Comparison of ENCODE assay signal across 24 cellular contexts in the genomic region with DNA sequence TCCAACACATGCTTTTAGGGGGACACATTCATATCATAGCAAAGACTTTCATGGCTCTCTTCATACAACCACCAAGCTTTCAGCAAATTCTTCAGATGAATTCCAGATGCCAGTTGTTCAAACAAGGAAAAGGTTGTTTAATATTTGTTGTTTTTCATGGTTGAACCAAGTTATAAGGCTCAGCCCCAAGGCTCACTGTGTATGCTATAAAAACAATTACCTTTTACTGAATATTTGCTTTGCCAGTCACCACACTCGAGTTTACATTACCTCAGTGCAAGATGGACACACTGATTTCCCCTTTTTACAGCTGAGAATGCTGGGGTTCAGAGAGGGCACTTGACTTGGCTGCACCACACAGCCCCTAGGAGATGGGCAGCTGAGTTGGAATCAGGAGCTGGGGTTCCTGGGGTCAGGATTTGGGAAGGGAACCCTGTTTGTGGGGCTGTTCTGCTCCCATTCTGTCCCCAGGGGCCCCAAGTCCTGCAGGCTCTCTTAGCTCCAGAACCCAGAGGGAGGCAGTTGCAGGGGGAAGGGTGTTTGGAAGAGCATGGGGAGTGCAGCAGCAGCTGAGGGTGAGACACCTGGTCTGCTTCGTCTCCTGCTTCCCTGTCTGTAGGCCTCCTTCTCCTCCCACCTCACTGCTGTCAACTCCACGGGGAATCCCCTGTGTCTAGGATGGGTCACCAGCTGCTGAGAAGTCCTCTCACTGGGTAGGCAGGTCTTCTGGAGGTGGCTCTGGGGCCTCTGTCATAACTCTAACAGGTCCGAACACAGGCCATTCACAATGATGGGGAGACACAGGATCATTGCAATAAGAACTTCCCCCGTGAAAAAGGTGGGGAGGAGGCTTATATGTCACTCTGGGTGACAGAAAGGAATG. TPM values are rescaled to one million over a fixed set of nuclear protein-coding genes. Genes with fewer than 3 reads are reported as not detected.
DNase-seq lines count a peak whose midpoint lies in the region; ATAC-seq and TF ChIP-seq lines count a peak whose summit lies in the region.
"Had no signal": no experiment of that assay in that cellular context is flagged by ENCODE, and none has a peak within 500 bp of the region (broad histone marks: within the 10 kb centered on the region; RNA-seq: fewer than 3 reads in every experiment).

No MANE protein-coding gene starts in this region.

- H3K4me3 Mint-ChIP-seq in activated naive CD8-positive, alpha-beta T cell treated with anti-CD3 and anti-CD28 coated beads, Interleukin-2, amount 10 ng/mL, durations not matched to agents 7 days and 5 days, result no peak overlapping the region
- no peak overlapping the region for H3K4me3 Mint-ChIP-seq in activated naive CD8-positive, alpha-beta T cell treated with anti-CD3 and anti-CD28 coated beads for 36 hours
- H3K4me3 Mint-ChIP-seq: activated naive CD4-positive, alpha-beta T cell treated with anti-CD3 and anti-CD28 coated beads, Interleukin-2, amount 50 U/mL, for 24 hours; CD8-positive, alpha-beta T cell; memory B cell; stimulated activated naive CD8-positive, alpha-beta T cell treated with anti-CD3 and anti-CD28 coated beads, Interleukin-15, Interleukin-2, amounts not matched to agents 100 ng/mL and 50 ng/mL, for 24 hours had no signal

- no peak for TF ChIP-seq EP300 in transverse colon (IDR thresholded peaks at IDR 0.05; ENCODE audit: low read depth)

- CTCF ChIA-PET in Panc1 (lab: Charles Lee), result no interaction called here

- no TSS peak for BruUV-seq in Panc1 (replicated peaks; lab: Mats Ljungman, UMichigan)

- no peak for TF ChIP-seq POLR2A in transverse colon (IDR thresholded peaks at IDR 0.05)

- H3K9me3 ChIP-seq in Panc1 (ENCODE audit: control insufficient read depth, insufficient read depth, low read depth, low read length) (no peaks in the 10 kb centered on the region), transverse colon (no peaks in the 10 kb centered on the region), psoas muscle (no peaks in the 10 kb centered on the region)
- H3K9me3 ChIP-seq: ascending aorta, vagina had no signal

- POLR2A ChIA-PET in activated naive CD8-positive, alpha-beta T cell treated with anti-CD3 and anti-CD28 coated beads, Interleukin-2, amount 10 ng/mL, durations not matched to agents 7 days and 5 days (lab: Charles Lee), result no interaction called here
- POLR2A ChIA-PET in Panc1 (lab: Charles Lee), result no interaction called here

- H3K4me3 ChIP-seq in Panc1 (ENCODE audit: low read depth in 2 of 2, low read length in 2 of 2), result no peak overlapping the region
- H3K4me3 ChIP-seq in transverse colon, result no peak overlapping the region
- H3K4me3 ChIP-seq in psoas muscle, result no peak overlapping the region
- H3K4me3 ChIP-seq: ascending aorta, cardiac muscle cell, SK-N-MC, vagina had no signal

- H3K27me3 ChIP-seq in Panc1 (ENCODE audit: control insufficient read depth, insufficient read depth, low read length) (no peaks in the 10 kb centered on the region), transverse colon (no peaks in the 10 kb centered on the region), psoas muscle (ENCODE audit: insufficient read depth in 3 of 3, low read length in 2 of 3) (peaks cover 0 to 3% (median under 1%) of the 10 kb centered on the region in 3 donors)
- H3K27me3 ChIP-seq: ascending aorta, cardiac muscle cell, vagina had no signal

- peaks cover 10% of the 10 kb centered on the region for H3K4me1 Mint-ChIP-seq in activated naive CD8-positive, alpha-beta T cell treated with anti-CD3 and anti-CD28 coated beads, Interleukin-2, amount 10 ng/mL, durations not matched to agents 7 days and 5 days
- no peaks in the 10 kb centered on the region for H3K4me1 Mint-ChIP-seq in activated naive CD8-positive, alpha-beta T cell treated with anti-CD3 and anti-CD28 coated beads for 36 hours
- H3K4me1 Mint-ChIP-seq: activated naive CD4-positive, alpha-beta T cell treated with anti-CD3 and anti-CD28 coated beads, Interleukin-2, amount 50 U/mL, for 24 hours had no signal

- peak overlapping the region; percentile 59 for H3K27ac ChIP-seq in Panc1 (ENCODE audit: low read length)
- peak overlapping the region; percentile 66 to 83 (median 80) for H3K27ac ChIP-seq in transverse colon
- no peak overlapping the region for H3K27ac ChIP-seq in psoas muscle
- H3K27ac ChIP-seq: ascending aorta, cardiac muscle cell, SK-N-MC, vagina had no signal

- in situ Hi-C loops in Panc1 (cut with HindIII; ENCODE audit: low pct_unique_long_range_greater_than_20kb, low sequenced_read_pairs), result no loop called here
- in situ Hi-C loops in transverse colon (cut with MboI; ENCODE audit: low pct_ligation_motif_present in 1 of 4, low pct_unique_long_range_greater_than_20kb in 1 of 4, low sequenced_read_pairs in 3 of 4), result no loop called here

- TF ChIP-seq CTCF in Panc1 (IDR thresholded peaks at IDR 0.05) (no peak), transverse colon (IDR thresholded peaks at IDR 0.05) (no peak), psoas muscle (IDR thresholded peaks at IDR 0.05) (no peak)

- DNase-seq in activated naive CD8-positive, alpha-beta T cell treated with anti-CD3 and anti-CD28 coated beads, Interleukin-2, amount 10 ng/mL, durations not matched to agents 7 days and 5 days, result no peak
- no peak for DNase-seq in activated naive CD8-positive, alpha-beta T cell treated with anti-CD3 and anti-CD28 coated beads for 36 hours
- DNase-seq in Panc1 (ENCODE audit: low read depth, low spot score) (no peak), left colon (no peak), transverse colon (no peak), GOT3 (lab: John Stamatoyannopoulos, UW) (no peak), psoas muscle (no peak)
- DNase-seq: CD8-positive, alpha-beta T cell; DMS 273 treated with DMSO at 0.1 percent for 48 hours; effector CD8-positive, alpha-beta T cell; NCI-H1048; NCI-H446 treated with DMSO at 0.1 percent for 48 hours had no signal

- no peaks in the 10 kb centered on the region for H3K9me3 Mint-ChIP-seq in activated naive CD8-positive, alpha-beta T cell treated with anti-CD3 and anti-CD28 coated beads, Interleukin-2, amount 10 ng/mL, durations not matched to agents 7 days and 5 days
- H3K9me3 Mint-ChIP-seq in activated naive CD8-positive, alpha-beta T cell treated with anti-CD3 and anti-CD28 coated beads for 36 hours, result no peaks in the 10 kb centered on the region
- H3K9me3 Mint-ChIP-seq: activated naive CD4-positive, alpha-beta T cell treated with anti-CD3 and anti-CD28 coated beads, Interleukin-2, amount 50 U/mL, for 24 hours; CD8-positive, alpha-beta T cell; stimulated activated naive CD8-positive, alpha-beta T cell treated with anti-CD3 and anti-CD28 coated beads, Interleukin-15, Interleukin-2, amounts not matched to agents 100 ng/mL and 50 ng/mL, for 24 hours had no signal

- H3K27ac Mint-ChIP-seq in activated naive CD8-positive, alpha-beta T cell treated with anti-CD3 and anti-CD28 coated beads, Interleukin-2, amount 10 ng/mL, durations not matched to agents 7 days and 5 days, result no peak overlapping the region
- no peak overlapping the region for H3K27ac Mint-ChIP-seq in activated naive CD8-positive, alpha-beta T cell treated with anti-CD3 and anti-CD28 coated beads for 36 hours
- H3K27ac Mint-ChIP-seq: activated naive CD4-positive, alpha-beta T cell treated with anti-CD3 and anti-CD28 coated beads, Interleukin-2, amount 50 U/mL, for 24 hours; CD8-positive, alpha-beta T cell; memory B cell; stimulated activated naive CD8-positive, alpha-beta T cell treated with anti-CD3 and anti-CD28 coated beads, Interleukin-15, Interleukin-2, amounts not matched to agents 100 ng/mL and 50 ng/mL, for 24 hours had no signal

- H3K4me1 ChIP-seq in Panc1 (ENCODE audit: control insufficient read depth, insufficient read depth, low read length) (peaks cover 8% of the 10 kb centered on the region; the same call in 1 of the 2 replicates), transverse colon (peaks cover 16 to 34% (median 22%) of the 10 kb centered on the region in 4 donors), psoas muscle (no peaks in the 10 kb centered on the region)
- H3K4me1 ChIP-seq: ascending aorta, vagina had no signal

- WGBS in transverse colon (ENCODE audit: low coverage in 1 of 2), 2 donors, result 45% methylated on average over 5 of the region's 5 CpGs; no CpG with 5 or more reads in 1 of the 2 donors
- WGBS in psoas muscle, 3 donors, result 50 to 59% (median 51%) methylated on average over 5 of the region's 5 CpGs

- ATAC-seq in activated naive CD8-positive, alpha-beta T cell treated with anti-CD3 and anti-CD28 coated beads, Interleukin-2, amount 10 ng/mL, durations not matched to agents 7 days and 5 days (ENCODE audit: low read depth), result peak; percentile 30
- ATAC-seq in Panc1, result no peak; the same call in 1 of the 2 replicates
- ATAC-seq in left colon, result peak; percentile 30
- ATAC-seq in psoas muscle, result no peak
- no peak for ATAC-seq in HG02759 (IDR thresholded peaks at IDR 0.05; ENCODE audit: unreplicated experiment)
- ATAC-seq: activated CD4-positive, CD25-positive, alpha-beta regulatory T cell treated with anti-CD3 and anti-CD28 coated beads, Interleukin-2, amount 50 U/mL, for 24 hours; CD8-positive, alpha-beta T cell had no signal

- peaks cover 29% of the 10 kb centered on the region for H3K27me3 Mint-ChIP-seq in activated naive CD8-positive, alpha-beta T cell treated with anti-CD3 and anti-CD28 coated beads, Interleukin-2, amount 10 ng/mL, durations not matched to agents 7 days and 5 days
- no peaks in the 10 kb centered on the region for H3K27me3 Mint-ChIP-seq in activated naive CD8-positive, alpha-beta T cell treated with anti-CD3 and anti-CD28 coated beads for 36 hours
- H3K27me3 Mint-ChIP-seq: activated naive CD4-positive, alpha-beta T cell treated with anti-CD3 and anti-CD28 coated beads, Interleukin-2, amount 50 U/mL, for 24 hours had no signal

- intact Hi-C loops in Panc1 (cut with micrococcal nuclease; ENCODE audit: unreplicated experiment) (loop anchor here (10.0 kb wide), 1 partner anchor 64 kb away; no protein-coding TSS in a partner anchor), left colon (cut with DNase I, micrococcal nuclease) (loop anchor here in 1 of 2 donors (10.0 kb wide), 1 partner anchor 64 kb away; no protein-coding TSS in a partner anchor), transverse colon (cut with DNase I; ENCODE audit: low total_unique reads) (no loop called here), psoas muscle (cut with DNase I) (no loop called here)

- H3K36me3 ChIP-seq in Panc1 (ENCODE audit: control insufficient read depth, insufficient read depth, low read length) (no peaks in the 10 kb centered on the region), transverse colon (no peaks in the 10 kb centered on the region), psoas muscle (ENCODE audit: insufficient read depth in 1 of 2, low read depth in 1 of 2) (no peaks in the 10 kb centered on the region)
- H3K36me3 ChIP-seq: ascending aorta, cardiac muscle cell, vagina had no signal

- H3K36me3 Mint-ChIP-seq in activated naive CD8-positive, alpha-beta T cell treated with anti-CD3 and anti-CD28 coated beads, Interleukin-2, amount 10 ng/mL, durations not matched to agents 7 days and 5 days, result no peaks in the 10 kb centered on the region
- H3K36me3 Mint-ChIP-seq in activated naive CD8-positive, alpha-beta T cell treated with anti-CD3 and anti-CD28 coated beads for 36 hours, result no peaks in the 10 kb centered on the region
- H3K36me3 Mint-ChIP-seq: activated naive CD4-positive, alpha-beta T cell treated with anti-CD3 and anti-CD28 coated beads, Interleukin-2, amount 50 U/mL, for 24 hours; CD8-positive, alpha-beta T cell; memory B cell had no signal

RNA-seq across cellular contexts. Expression of gene TMPRSS2, which starts 12.8 kb away (rescaled TPM):
- total RNA-seq in activated naive CD8-positive, alpha-beta T cell treated with anti-CD3 and anti-CD28 coated beads, Interleukin-2, amount 10 ng/mL, durations not matched to agents 7 days and 5 days, result not detected
- total RNA-seq in activated naive CD8-positive, alpha-beta T cell treated with anti-CD3 and anti-CD28 coated beads for 36 hours, result not detected
- total RNA-seq in Panc1 (2021; ENCODE audit: unreplicated experiment) (111 TPM), left colon (100 to 1,000 TPM; 471 to 667 TPM), transverse colon (100 to 1,000 TPM in 3 of 4 donors, 10 to 100 TPM in 1; 65.3 to 557 (median 485) TPM), psoas muscle (under 1 TPM in 1 of 4 donors, not detected in 3; 0.10 TPM)
- polyA plus RNA-seq in Panc1 (2012; ENCODE audit: insufficient read length), result 92.3 TPM
- under 1 TPM; 0.03 to 0.15 (median 0.09) TPM for polyA plus RNA-seq in psoas muscle
- total RNA-seq: A673; ascending aorta; cardiac muscle cell; CD8-positive, alpha-beta T cell; HT1080 had no signal
- polyA plus RNA-seq: cardiac muscle cell, neural cell had no signal

Comparison
In these comparisons a context has a peak if more than half of its experiments do, and no peak if none do; other contexts are left out.
1. ATAC-seq: peak in activated naive CD8-positive, alpha-beta T cell treated with anti-CD3 and anti-CD28 coated beads, Interleukin-2, amount 10 ng/mL, durations not matched to agents 7 days and 5 days (single experiment) and left colon (single experiment); none in Panc1 (single experiment), psoas muscle (0 of 4) and HG02759 (single experiment).
2. RNA of gene TMPRSS2, which starts 12.8 kb away (total RNA-seq): 471 to 667 TPM in left colon, 65.3 to 557 TPM in transverse colon and 111 TPM in Panc1 (single experiment); 0.10 TPM in psoas muscle, not detected in activated naive CD8-positive, alpha-beta T cell treated with anti-CD3 and anti-CD28 coated beads, Interleukin-2, amount 10 ng/mL, durations not matched to agents 7 days and 5 days and not detected in activated naive CD8-positive, alpha-beta T cell treated with anti-CD3 and anti-CD28 coated beads for 36 hours; every median in the first group is over 10 times any median in the second.